In the genomic region with DNA sequence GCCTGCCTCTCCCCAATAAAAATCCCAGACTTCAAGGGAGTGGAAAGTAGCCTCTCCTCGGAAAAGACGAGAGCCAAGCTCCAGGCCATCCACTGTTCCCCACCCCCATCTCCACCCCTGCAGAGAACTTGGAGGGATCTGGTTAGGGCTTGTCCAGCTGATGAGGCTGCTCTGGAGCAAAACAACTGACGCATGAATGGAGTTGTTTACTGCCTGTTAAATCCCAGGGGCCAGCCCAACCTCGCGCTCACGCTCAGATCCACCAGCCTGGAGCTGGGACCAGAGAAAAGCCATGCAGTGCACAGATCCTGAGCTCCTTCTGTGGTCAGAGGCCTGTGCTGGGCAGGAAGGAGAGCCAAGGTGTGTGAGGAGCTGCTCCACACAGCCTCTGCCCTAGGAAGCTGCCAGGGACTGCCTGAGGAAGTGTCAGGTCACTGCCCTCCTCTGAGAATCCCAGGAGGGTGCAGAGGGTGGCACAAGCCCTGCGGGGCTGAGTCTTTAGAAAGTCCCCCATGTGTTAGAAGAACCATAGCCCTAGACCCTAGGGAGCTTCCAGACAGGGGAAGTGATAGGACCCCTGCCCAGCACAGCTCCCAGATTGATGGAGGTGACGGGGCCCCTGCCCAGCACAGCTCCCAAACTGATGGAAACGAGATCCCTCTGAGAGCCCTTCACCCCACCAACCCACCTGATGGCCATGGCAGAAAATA, we compare ENCODE assay signal across 1 cellular context.
TF ChIP-seq lines count a peak whose summit lies in the region.

No MANE protein-coding gene starts in this region.

TF ChIP-seq in HEK293, 187 proteins besides CTCF, POLR2A, EP300 and RAD21 (continued from another document and continues in another):
- TF ChIP-seq, protein P1, sequence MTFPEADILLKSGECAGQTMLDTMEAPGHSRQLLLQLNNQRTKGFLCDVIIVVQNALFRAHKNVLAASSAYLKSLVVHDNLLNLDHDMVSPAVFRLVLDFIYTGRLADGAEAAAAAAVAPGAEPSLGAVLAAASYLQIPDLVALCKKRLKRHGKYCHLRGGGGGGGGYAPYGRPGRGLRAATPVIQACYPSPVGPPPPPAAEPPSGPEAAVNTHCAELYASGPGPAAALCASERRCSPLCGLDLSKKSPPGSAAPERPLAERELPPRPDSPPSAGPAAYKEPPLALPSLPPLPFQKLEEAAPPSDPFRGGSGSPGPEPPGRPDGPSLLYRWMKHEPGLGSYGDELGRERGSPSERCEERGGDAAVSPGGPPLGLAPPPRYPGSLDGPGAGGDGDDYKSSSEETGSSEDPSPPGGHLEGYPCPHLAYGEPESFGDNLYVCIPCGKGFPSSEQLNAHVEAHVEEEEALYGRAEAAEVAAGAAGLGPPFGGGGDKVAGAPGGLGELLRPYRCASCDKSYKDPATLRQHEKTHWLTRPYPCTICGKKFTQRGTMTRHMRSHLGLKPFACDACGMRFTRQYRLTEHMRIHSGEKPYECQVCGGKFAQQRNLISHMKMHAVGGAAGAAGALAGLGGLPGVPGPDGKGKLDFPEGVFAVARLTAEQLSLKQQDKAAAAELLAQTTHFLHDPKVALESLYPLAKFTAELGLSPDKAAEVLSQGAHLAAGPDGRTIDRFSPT (tag by site-specific recombination; IDR thresholded peaks at IDR 0.05): peak; percentile 47; the same call in 1 of the 2 replicates
- TF ChIP-seq, protein P2, sequence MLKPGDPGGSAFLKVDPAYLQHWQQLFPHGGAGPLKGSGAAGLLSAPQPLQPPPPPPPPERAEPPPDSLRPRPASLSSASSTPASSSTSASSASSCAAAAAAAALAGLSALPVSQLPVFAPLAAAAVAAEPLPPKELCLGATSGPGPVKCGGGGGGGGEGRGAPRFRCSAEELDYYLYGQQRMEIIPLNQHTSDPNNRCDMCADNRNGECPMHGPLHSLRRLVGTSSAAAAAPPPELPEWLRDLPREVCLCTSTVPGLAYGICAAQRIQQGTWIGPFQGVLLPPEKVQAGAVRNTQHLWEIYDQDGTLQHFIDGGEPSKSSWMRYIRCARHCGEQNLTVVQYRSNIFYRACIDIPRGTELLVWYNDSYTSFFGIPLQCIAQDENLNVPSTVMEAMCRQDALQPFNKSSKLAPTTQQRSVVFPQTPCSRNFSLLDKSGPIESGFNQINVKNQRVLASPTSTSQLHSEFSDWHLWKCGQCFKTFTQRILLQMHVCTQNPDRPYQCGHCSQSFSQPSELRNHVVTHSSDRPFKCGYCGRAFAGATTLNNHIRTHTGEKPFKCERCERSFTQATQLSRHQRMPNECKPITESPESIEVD (tag by site-specific recombination; IDR thresholded peaks at IDR 0.05): peak; percentile 13; the same call in 1 of the 2 replicates
- TF ChIP-seq GLIS2 (tag by site-specific recombination; IDR thresholded peaks at IDR 0.05): peak; percentile 31; the same call in 1 of the 2 replicates
- peak; percentile 65 for TF ChIP-seq ZXDB (tag by site-specific recombination; IDR thresholded peaks at IDR 0.05)
- TF ChIP-seq, protein P3, sequence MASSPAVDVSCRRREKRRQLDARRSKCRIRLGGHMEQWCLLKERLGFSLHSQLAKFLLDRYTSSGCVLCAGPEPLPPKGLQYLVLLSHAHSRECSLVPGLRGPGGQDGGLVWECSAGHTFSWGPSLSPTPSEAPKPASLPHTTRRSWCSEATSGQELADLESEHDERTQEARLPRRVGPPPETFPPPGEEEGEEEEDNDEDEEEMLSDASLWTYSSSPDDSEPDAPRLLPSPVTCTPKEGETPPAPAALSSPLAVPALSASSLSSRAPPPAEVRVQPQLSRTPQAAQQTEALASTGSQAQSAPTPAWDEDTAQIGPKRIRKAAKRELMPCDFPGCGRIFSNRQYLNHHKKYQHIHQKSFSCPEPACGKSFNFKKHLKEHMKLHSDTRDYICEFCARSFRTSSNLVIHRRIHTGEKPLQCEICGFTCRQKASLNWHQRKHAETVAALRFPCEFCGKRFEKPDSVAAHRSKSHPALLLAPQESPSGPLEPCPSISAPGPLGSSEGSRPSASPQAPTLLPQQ (tag by site-specific recombination; IDR thresholded peaks at IDR 0.05): 0 out of 2 replicates have a peak, but pooled peaks have one; percentile 23
- TF ChIP-seq ZNF394 (tag by site-specific recombination; IDR thresholded peaks at IDR 0.05; ENCODE audit: borderline replicate concordance): no peak
- peak; percentile 98 for TF ChIP-seq ZNF600 (tag by site-specific recombination; IDR thresholded peaks at IDR 0.05)
- TF ChIP-seq, protein P4, sequence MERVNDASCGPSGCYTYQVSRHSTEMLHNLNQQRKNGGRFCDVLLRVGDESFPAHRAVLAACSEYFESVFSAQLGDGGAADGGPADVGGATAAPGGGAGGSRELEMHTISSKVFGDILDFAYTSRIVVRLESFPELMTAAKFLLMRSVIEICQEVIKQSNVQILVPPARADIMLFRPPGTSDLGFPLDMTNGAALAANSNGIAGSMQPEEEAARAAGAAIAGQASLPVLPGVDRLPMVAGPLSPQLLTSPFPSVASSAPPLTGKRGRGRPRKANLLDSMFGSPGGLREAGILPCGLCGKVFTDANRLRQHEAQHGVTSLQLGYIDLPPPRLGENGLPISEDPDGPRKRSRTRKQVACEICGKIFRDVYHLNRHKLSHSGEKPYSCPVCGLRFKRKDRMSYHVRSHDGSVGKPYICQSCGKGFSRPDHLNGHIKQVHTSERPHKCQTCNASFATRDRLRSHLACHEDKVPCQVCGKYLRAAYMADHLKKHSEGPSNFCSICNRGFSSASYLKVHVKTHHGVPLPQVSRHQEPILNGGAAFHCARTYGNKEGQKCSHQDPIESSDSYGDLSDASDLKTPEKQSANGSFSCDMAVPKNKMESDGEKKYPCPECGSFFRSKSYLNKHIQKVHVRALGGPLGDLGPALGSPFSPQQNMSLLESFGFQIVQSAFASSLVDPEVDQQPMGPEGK (tag by site-specific recombination; IDR thresholded peaks at IDR 0.05): peak; percentile 77
- TF ChIP-seq ZNF521 (tag by site-specific recombination; IDR thresholded peaks at IDR 0.05): no peak
- peak; percentile 72 for TF ChIP-seq ZBTB17 (tag by site-specific recombination; IDR thresholded peaks at IDR 0.05)
- peak; percentile 33; the same call in 1 of the 2 replicates for TF ChIP-seq ZNF341 (tag by site-specific recombination; IDR thresholded peaks at IDR 0.05; ENCODE audit: low read depth)
- TF ChIP-seq ZFP41 (tag by site-specific recombination; IDR thresholded peaks at IDR 0.05; ENCODE audit: borderline replicate concordance): no peak
- no peak for TF ChIP-seq KLF8 (tag by site-specific recombination; IDR thresholded peaks at IDR 0.05)
- TF ChIP-seq, protein P5, sequence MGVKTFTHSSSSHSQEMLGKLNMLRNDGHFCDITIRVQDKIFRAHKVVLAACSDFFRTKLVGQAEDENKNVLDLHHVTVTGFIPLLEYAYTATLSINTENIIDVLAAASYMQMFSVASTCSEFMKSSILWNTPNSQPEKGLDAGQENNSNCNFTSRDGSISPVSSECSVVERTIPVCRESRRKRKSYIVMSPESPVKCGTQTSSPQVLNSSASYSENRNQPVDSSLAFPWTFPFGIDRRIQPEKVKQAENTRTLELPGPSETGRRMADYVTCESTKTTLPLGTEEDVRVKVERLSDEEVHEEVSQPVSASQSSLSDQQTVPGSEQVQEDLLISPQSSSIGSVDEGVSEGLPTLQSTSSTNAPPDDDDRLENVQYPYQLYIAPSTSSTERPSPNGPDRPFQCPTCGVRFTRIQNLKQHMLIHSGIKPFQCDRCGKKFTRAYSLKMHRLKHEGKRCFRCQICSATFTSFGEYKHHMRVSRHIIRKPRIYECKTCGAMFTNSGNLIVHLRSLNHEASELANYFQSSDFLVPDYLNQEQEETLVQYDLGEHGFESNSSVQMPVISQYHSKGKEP (tag by site-specific recombination; IDR thresholded peaks at IDR 0.05): peak; percentile 82
- TF ChIP-seq, protein P6, sequence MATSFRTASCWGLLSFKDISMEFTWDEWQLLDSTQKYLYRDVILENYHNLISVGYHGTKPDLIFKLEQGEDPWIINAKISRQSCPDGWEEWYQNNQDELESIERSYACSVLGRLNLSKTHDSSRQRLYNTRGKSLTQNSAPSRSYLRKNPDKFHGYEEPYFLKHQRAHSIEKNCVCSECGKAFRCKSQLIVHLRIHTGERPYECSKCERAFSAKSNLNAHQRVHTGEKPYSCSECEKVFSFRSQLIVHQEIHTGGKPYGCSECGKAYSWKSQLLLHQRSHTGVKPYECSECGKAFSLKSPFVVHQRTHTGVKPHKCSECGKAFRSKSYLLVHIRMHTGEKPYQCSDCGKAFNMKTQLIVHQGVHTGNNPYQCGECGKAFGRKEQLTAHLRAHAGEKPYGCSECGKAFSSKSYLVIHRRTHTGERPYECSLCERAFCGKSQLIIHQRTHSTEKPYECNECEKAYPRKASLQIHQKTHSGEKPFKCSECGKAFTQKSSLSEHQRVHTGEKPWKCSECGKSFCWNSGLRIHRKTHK (tag by site-specific recombination; IDR thresholded peaks at IDR 0.05): no peak
- no peak for TF ChIP-seq OVOL3 (tag by site-specific recombination; IDR thresholded peaks at IDR 0.05)
- TF ChIP-seq ZNF335 (tag by site-specific recombination; conservative IDR thresholded peaks at IDR 0.05): no peak
- peak; percentile 61; the same call in 1 of the 2 replicates for TF ChIP-seq ZEB2 (tag by site-specific recombination; IDR thresholded peaks at IDR 0.05)
- TF ChIP-seq ZNF121 (tag by site-specific recombination; IDR thresholded peaks at IDR 0.05): no peak
- no peak for TF ChIP-seq ZNF571 (tag by site-specific recombination; IDR thresholded peaks at IDR 0.05)
- no peak for TF ChIP-seq HOXA7 (CRISPR knock-in tag; IDR thresholded peaks at IDR 0.05; ENCODE audit: borderline replicate concordance)
- peak; percentile 77 for TF ChIP-seq OSR2 (tag by site-specific recombination; IDR thresholded peaks at IDR 0.05)
- TF ChIP-seq ZNF48 (tag by site-specific recombination; IDR thresholded peaks at IDR 0.05): no peak
- TF ChIP-seq, protein P7, sequence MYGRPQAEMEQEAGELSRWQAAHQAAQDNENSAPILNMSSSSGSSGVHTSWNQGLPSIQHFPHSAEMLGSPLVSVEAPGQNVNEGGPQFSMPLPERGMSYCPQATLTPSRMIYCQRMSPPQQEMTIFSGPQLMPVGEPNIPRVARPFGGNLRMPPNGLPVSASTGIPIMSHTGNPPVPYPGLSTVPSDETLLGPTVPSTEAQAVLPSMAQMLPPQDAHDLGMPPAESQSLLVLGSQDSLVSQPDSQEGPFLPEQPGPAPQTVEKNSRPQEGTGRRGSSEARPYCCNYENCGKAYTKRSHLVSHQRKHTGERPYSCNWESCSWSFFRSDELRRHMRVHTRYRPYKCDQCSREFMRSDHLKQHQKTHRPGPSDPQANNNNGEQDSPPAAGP (tag by site-specific recombination; IDR thresholded peaks at IDR 0.05): peak; percentile 90
- peak; percentile 75 for TF ChIP-seq ZNF629 (tag by site-specific recombination; IDR thresholded peaks at IDR 0.05)
- no peak for TF ChIP-seq ZNF510 (tag by site-specific recombination; IDR thresholded peaks at IDR 0.05; ENCODE audit: insufficient replicate concordance)
- no peak for TF ChIP-seq ZNF560 (tag by site-specific recombination; IDR thresholded peaks at IDR 0.05; ENCODE audit: borderline replicate concordance)
- no peak for TF ChIP-seq ZNF302 (tag by site-specific recombination; IDR thresholded peaks at IDR 0.05; ENCODE audit: low read depth)
- TF ChIP-seq, protein P8, sequence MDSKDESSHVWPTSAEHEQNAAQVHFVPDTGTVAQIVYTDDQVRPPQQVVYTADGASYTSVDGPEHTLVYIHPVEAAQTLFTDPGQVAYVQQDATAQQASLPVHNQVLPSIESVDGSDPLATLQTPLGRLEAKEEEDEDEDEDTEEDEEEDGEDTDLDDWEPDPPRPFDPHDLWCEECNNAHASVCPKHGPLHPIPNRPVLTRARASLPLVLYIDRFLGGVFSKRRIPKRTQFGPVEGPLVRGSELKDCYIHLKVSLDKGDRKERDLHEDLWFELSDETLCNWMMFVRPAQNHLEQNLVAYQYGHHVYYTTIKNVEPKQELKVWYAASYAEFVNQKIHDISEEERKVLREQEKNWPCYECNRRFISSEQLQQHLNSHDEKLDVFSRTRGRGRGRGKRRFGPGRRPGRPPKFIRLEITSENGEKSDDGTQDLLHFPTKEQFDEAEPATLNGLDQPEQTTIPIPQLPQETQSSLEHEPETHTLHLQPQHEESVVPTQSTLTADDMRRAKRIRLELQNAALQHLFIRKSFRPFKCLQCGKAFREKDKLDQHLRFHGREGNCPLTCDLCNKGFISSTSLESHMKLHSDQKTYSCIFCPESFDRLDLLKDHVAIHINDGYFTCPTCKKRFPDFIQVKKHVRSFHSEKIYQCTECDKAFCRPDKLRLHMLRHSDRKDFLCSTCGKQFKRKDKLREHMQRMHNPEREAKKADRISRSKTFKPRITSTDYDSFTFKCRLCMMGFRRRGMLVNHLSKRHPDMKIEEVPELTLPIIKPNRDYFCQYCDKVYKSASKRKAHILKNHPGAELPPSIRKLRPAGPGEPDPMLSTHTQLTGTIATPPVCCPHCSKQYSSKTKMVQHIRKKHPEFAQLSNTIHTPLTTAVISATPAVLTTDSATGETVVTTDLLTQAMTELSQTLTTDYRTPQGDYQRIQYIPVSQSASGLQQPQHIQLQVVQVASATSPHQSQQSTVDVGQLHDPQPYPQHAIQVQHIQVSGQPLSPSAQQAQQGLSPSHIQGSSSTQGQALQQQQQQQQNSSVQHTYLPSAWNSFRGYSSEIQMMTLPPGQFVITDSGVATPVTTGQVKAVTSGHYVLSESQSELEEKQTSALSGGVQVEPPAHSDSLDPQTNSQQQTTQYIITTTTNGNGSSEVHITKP (tag by site-specific recombination; IDR thresholded peaks at IDR 0.05): peak; percentile 93
- TF ChIP-seq ZNF623 (tag by site-specific recombination; IDR thresholded peaks at IDR 0.05): no peak
- peak; percentile 75 for TF ChIP-seq SP7 (tag by site-specific recombination; IDR thresholded peaks at IDR 0.05)
- no peak for TF ChIP-seq ZNF416 (tag by site-specific recombination; IDR thresholded peaks at IDR 0.05)
- TF ChIP-seq, protein P9, sequence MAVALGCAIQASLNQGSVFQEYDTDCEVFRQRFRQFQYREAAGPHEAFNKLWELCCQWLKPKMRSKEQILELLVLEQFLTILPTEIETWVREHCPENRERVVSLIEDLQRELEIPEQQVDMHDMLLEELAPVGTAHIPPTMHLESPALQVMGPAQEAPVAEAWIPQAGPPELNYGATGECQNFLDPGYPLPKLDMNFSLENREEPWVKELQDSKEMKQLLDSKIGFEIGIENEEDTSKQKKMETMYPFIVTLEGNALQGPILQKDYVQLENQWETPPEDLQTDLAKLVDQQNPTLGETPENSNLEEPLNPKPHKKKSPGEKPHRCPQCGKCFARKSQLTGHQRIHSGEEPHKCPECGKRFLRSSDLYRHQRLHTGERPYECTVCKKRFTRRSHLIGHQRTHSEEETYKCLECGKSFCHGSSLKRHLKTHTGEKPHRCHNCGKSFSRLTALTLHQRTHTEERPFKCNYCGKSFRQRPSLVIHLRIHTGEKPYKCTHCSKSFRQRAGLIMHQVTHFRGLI (tag by site-specific recombination; IDR thresholded peaks at IDR 0.05): peak; percentile 98
- peak; percentile 96 for TF ChIP-seq ZBTB48 (tag by site-specific recombination; IDR thresholded peaks at IDR 0.05)
- no peak for TF ChIP-seq ZNF426 (tag by site-specific recombination; IDR thresholded peaks at IDR 0.05)
- peak; percentile 16; the same call in 1 of the 2 replicates for TF ChIP-seq ZBTB8A (tag by site-specific recombination; IDR thresholded peaks at IDR 0.05)
- TF ChIP-seq KLF10 (tag by site-specific recombination; IDR thresholded peaks at IDR 0.05): peak; percentile 81
- TF ChIP-seq ZNF324 (tag by site-specific recombination; IDR thresholded peaks at IDR 0.05): no peak
- no peak for TF ChIP-seq SP2 (tag by site-specific recombination; IDR thresholded peaks at IDR 0.05)
- no peak for TF ChIP-seq ZNF792 (tag by site-specific recombination; IDR thresholded peaks at IDR 0.05)
- no peak for TF ChIP-seq ZNF544 (tag by site-specific recombination; IDR thresholded peaks at IDR 0.05)
- TF ChIP-seq MYNN (tag by site-specific recombination; IDR thresholded peaks at IDR 0.05; ENCODE audit: borderline replicate concordance): no peak
- no peak for TF ChIP-seq ZNF112 (tag by site-specific recombination; IDR thresholded peaks at IDR 0.05)
- 0 out of 2 replicates have a peak, but pooled peaks have one; percentile 33 for TF ChIP-seq ZNF2 (tag by site-specific recombination; IDR thresholded peaks at IDR 0.05)
- TF ChIP-seq ZNF585B (tag by site-specific recombination; IDR thresholded peaks at IDR 0.05): no peak
